ENCODE assay signal across 28 cellular contexts in the genomic region with DNA sequence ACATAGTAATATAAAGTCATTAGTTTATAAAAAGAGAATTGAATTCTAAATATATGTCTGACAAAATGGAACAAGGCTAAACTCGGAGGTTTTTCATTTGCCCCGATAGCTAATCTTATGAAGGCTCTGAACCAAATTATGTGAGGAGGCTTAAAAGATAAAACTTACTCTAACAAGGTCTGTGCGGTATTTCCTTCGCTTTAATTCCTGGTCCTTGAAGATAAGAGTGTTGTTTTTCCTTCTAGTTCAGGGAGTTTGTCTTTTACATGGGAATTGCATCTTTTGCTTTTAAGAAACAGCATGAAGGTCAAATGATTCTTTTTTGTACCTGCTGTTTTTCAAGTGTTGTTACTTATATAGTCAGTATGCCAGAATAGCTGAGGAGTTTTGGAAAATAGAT.
"Had no signal": no experiment of that assay in that cellular context is flagged by ENCODE, and none has a peak within 500 bp of the region (broad histone marks: within the 10 kb centered on the region; RNA-seq: fewer than 3 reads in every experiment).

No MANE protein-coding gene starts in this region.

- H2AFZ ChIP-seq: PC-9 had no signal

- H3K4me1 ChIP-seq: adrenal gland had no signal

- H3K4me3 ChIP-seq: PC-9, SK-N-MC had no signal

- H3K4me2 ChIP-seq: PC-9 had no signal

- H3K27me3 ChIP-seq: adrenal gland had no signal

- H3K36me3 ChIP-seq: adrenal gland had no signal

- H3K9me3 ChIP-seq: adrenal gland had no signal

- H3K27ac ChIP-seq: adrenal gland, PC-9, SK-N-MC had no signal

- FAIRE-seq: bronchial epithelial cell had no signal

- DNase-seq: activated B cell treated with CpG ODN at 0.5 μM for 24 hours; activated CD4-positive, alpha-beta memory T cell treated with anti-CD3 and anti-CD28 coated beads for 36 hours; activated CD4-positive, alpha-beta T cell treated with anti-CD3 and anti-CD28 coated beads, Interleukin-2, amount 10 ng/mL, durations not matched to agents 7 days and 5 days; activated gamma-delta T cell treated with Interleukin-2 at 50 U/mL for 16 hours; activated naive CD4-positive, alpha-beta T cell treated with anti-CD3 and anti-CD28 coated beads, Interleukin-2, amount 50 U/mL, for 16 hours; activated naive CD8-positive, alpha-beta T cell treated with anti-CD3 and anti-CD28 coated beads, Interleukin-2, amount 10 ng/mL, durations not matched to agents 7 days and 5 days; activated T-cell treated with anti-CD3 and anti-CD28 coated beads for 4 hours; activated T-cell treated with anti-CD3 and anti-CD28 coated beads, Interleukin-2, amount 50 U/mL, for 72 hours; adrenal gland; anterior cingulate cortex; central memory CD4-positive, alpha-beta T cell; IMR-90; KG1; MV-4-11; NCI-H1092 treated with DMSO at 0.1 percent for 48 hours; NCI-H1417 treated with DMSO at 0.1 percent for 48 hours; NCI-H1694 treated with DMSO at 0.1 percent for 48 hours; NCI-H2029 treated with DMSO at 0.1 percent for 48 hours; NCI-H446; NCI-H748 treated with DMSO at 0.1 percent for 48 hours; NK-92 treated with Interleukin-12 subunit alpha and Interleukin-12 subunit beta, amount 100 ng/mL, for 24 hours; PC-9; SIG-M5; T-cell; T-helper 2 cell; T1000 had no signal

- ATAC-seq: activated T-cell treated with anti-CD3 and anti-CD28 coated beads, Interleukin-2, amount 50 U/mL, for 72 hours; T-cell had no signal
